ENCODE assay signal across 21 cellular contexts in genomic region chr6:153965996-153966395, GRCh38.
DNase-seq lines count a peak whose midpoint lies in the region; ATAC-seq, FAIRE-seq and TF ChIP-seq lines count a peak whose summit lies in the region.
"Had no signal": no experiment of that assay in that cellular context is flagged by ENCODE, and none has a peak within 500 bp of the region (broad histone marks: within the 10 kb centered on the region; RNA-seq: fewer than 3 reads in every experiment).

No MANE protein-coding gene starts in this region.

- no peak for DNase-seq in activated CD8-positive, alpha-beta T cell treated with anti-CD3 and anti-CD28 coated beads for 36 hours
- no peak for DNase-seq in activated CD8-positive, alpha-beta T cell treated with anti-CD3 and anti-CD28 coated beads, Interleukin-2, amount 10 ng/mL, durations not matched to agents 7 days and 5 days
- DNase-seq in RCC 7860 (ENCODE audit: low spot score) (peak; percentile 75), cardiac fibroblast (ENCODE audit: low read depth in 2 of 2) (peak; percentile 5 to 8), skeletal muscle cell (ENCODE audit: low read depth) (peak; percentile 11), GM12891 (ENCODE audit: insufficient read length, low spot score) (no peak), Right ventricle myocardium superior (no peak)
- DNase-seq: 8988T; activated gamma-delta T cell; hypothalamus; left cardiac atrium; NCI-H1694 treated with DMSO at 0.1 percent for 48 hours; pancreas; stimulated activated naive CD8-positive, alpha-beta T cell treated with anti-CD3 and anti-CD28 coated beads, Interleukin-15, Interleukin-2, amounts not matched to agents 100 U/mL and 50 U/mL, for 24 hours had no signal

- no peak overlapping the region for H3K27ac Mint-ChIP-seq in activated CD8-positive, alpha-beta T cell treated with anti-CD3 and anti-CD28 coated beads for 36 hours
- H3K27ac Mint-ChIP-seq in activated CD8-positive, alpha-beta T cell treated with anti-CD3 and anti-CD28 coated beads, Interleukin-2, amount 10 ng/mL, durations not matched to agents 7 days and 5 days, result no peak overlapping the region
- H3K27ac Mint-ChIP-seq: brain, type B pancreatic cell, WTC11 had no signal

- CTCF ChIA-PET in activated CD8-positive, alpha-beta T cell treated with anti-CD3 and anti-CD28 coated beads for 36 hours (lab: Charles Lee), result interaction anchor here (1.4 to 2.3 kb wide), 2 partner anchors 18 to 128 kb away, joined by 3 to 7 read pairs; no protein-coding TSS in a partner anchor
- CTCF ChIA-PET in activated CD8-positive, alpha-beta T cell treated with anti-CD3 and anti-CD28 coated beads, Interleukin-2, amount 10 ng/mL, durations not matched to agents 7 days and 5 days (lab: Charles Lee), result no interaction called here

- ATAC-seq in activated CD8-positive, alpha-beta T cell treated with anti-CD3 and anti-CD28 coated beads for 36 hours, result peak; percentile 20
- no peak for ATAC-seq in activated CD8-positive, alpha-beta T cell treated with anti-CD3 and anti-CD28 coated beads, Interleukin-2, amount 10 ng/mL, durations not matched to agents 7 days and 5 days
- no peak for ATAC-seq in Right ventricle myocardium superior (ENCODE audit: poor library complexity)
- no peak for ATAC-seq in GM18505 (IDR thresholded peaks at IDR 0.05; ENCODE audit: unreplicated experiment)
- ATAC-seq: left cardiac atrium; pancreas; stimulated activated naive CD8-positive, alpha-beta T cell treated with anti-CD3 and anti-CD28 coated beads, Interleukin-15, Interleukin-2, amounts not matched to agents 100 U/mL and 50 U/mL, for 24 hours; WTC11 had no signal

- H3K36me3 Mint-ChIP-seq in activated CD8-positive, alpha-beta T cell treated with anti-CD3 and anti-CD28 coated beads for 36 hours (ENCODE audit: low read depth), result no peaks in the 10 kb centered on the region
- H3K36me3 Mint-ChIP-seq in activated CD8-positive, alpha-beta T cell treated with anti-CD3 and anti-CD28 coated beads, Interleukin-2, amount 10 ng/mL, durations not matched to agents 7 days and 5 days (ENCODE audit: low read depth), result no peaks in the 10 kb centered on the region
- H3K36me3 Mint-ChIP-seq: brain; CD4-positive, CD25-positive, alpha-beta regulatory T cell; type B pancreatic cell; WTC11 had no signal

- intact Hi-C loops in activated CD8-positive, alpha-beta T cell treated with anti-CD3 and anti-CD28 coated beads for 36 hours (cut with micrococcal nuclease), result no loop called here
- intact Hi-C loops in Right ventricle myocardium superior (cut with DNase I), result no loop called here

- no peak for TF ChIP-seq CTCF in activated CD8-positive, alpha-beta T cell treated with anti-CD3 and anti-CD28 coated beads for 36 hours (IDR thresholded peaks at IDR 0.05)
- TF ChIP-seq CTCF in cardiac fibroblast (IDR thresholded peaks at IDR 0.05; ENCODE audit: low read depth, low read length), result no peak

- FAIRE-seq in RCC 7860 (lab: Jason Lieb, UNC) (peak; percentile 94), GM12891 (lab: Jason Lieb, UNC) (no peak)
- FAIRE-seq: G401.6, pancreas had no signal

- H3K9me3 Mint-ChIP-seq in activated CD8-positive, alpha-beta T cell treated with anti-CD3 and anti-CD28 coated beads for 36 hours, result no peaks in the 10 kb centered on the region
- no peaks in the 10 kb centered on the region for H3K9me3 Mint-ChIP-seq in activated CD8-positive, alpha-beta T cell treated with anti-CD3 and anti-CD28 coated beads, Interleukin-2, amount 10 ng/mL, durations not matched to agents 7 days and 5 days (ENCODE audit: insufficient read depth)
- H3K9me3 Mint-ChIP-seq: brain, type B pancreatic cell had no signal

- TF ChIP-seq POLR2A in GM12891 (IDR thresholded peaks at IDR 0.05; ENCODE audit: low read depth, low read length) (no peak), GM18505 (IDR thresholded peaks at IDR 0.05; ENCODE audit: borderline replicate concordance, extremely low read depth, insufficient read depth, insufficient read length) (no peak)

- H3K4me3 ChIP-seq in cardiac fibroblast (replicated peaks in 1 of 2; ENCODE audit: low read depth in 2 of 2, low read length in 2 of 2), result no peak overlapping the region
- no peak overlapping the region for H3K4me3 ChIP-seq in skeletal muscle cell (ENCODE audit: low read depth, low read length)
- H3K4me3 ChIP-seq: HAP-1, pancreas had no signal

- H3K27me3 Mint-ChIP-seq in activated CD8-positive, alpha-beta T cell treated with anti-CD3 and anti-CD28 coated beads for 36 hours, result no peaks in the 10 kb centered on the region
- no peaks in the 10 kb centered on the region for H3K27me3 Mint-ChIP-seq in activated CD8-positive, alpha-beta T cell treated with anti-CD3 and anti-CD28 coated beads, Interleukin-2, amount 10 ng/mL, durations not matched to agents 7 days and 5 days (ENCODE audit: low read depth)
- H3K27me3 Mint-ChIP-seq: brain, type B pancreatic cell had no signal

- POLR2A ChIA-PET in activated CD8-positive, alpha-beta T cell treated with anti-CD3 and anti-CD28 coated beads for 36 hours (lab: Charles Lee), result no interaction called here
- POLR2A ChIA-PET in activated CD8-positive, alpha-beta T cell treated with anti-CD3 and anti-CD28 coated beads, Interleukin-2, amount 10 ng/mL, durations not matched to agents 7 days and 5 days (lab: Charles Lee), result no interaction called here

- H3K4me1 Mint-ChIP-seq in activated CD8-positive, alpha-beta T cell treated with anti-CD3 and anti-CD28 coated beads for 36 hours (ENCODE audit: low read depth), result peaks cover 5% of the 10 kb centered on the region
- H3K4me1 Mint-ChIP-seq in activated CD8-positive, alpha-beta T cell treated with anti-CD3 and anti-CD28 coated beads, Interleukin-2, amount 10 ng/mL, durations not matched to agents 7 days and 5 days (ENCODE audit: low read depth), result peaks cover 5% of the 10 kb centered on the region
- H3K4me1 Mint-ChIP-seq: WTC11 had no signal

- no peak overlapping the region for H3K4me3 Mint-ChIP-seq in activated CD8-positive, alpha-beta T cell treated with anti-CD3 and anti-CD28 coated beads for 36 hours
- H3K4me3 Mint-ChIP-seq in activated CD8-positive, alpha-beta T cell treated with anti-CD3 and anti-CD28 coated beads, Interleukin-2, amount 10 ng/mL, durations not matched to agents 7 days and 5 days, result no peak overlapping the region
- H3K4me3 Mint-ChIP-seq: brain, type B pancreatic cell, WTC11 had no signal

TF ChIP-seq in GM12891, 5 proteins besides CTCF, POLR2A, EP300 and RAD21:
- TF ChIP-seq PAX5 (IDR thresholded peaks at IDR 0.05; ENCODE audit: insufficient read depth, low read length, severe bottlenecking), result no peak
- no peak for TF ChIP-seq SPI1 (IDR thresholded peaks at IDR 0.05; ENCODE audit: low read depth, low read length)
- no peak for TF ChIP-seq POU2F2 (IDR thresholded peaks at IDR 0.05; ENCODE audit: low read depth, low read length)
- TF ChIP-seq TAF1 (IDR thresholded peaks at IDR 0.05; ENCODE audit: low read depth, low read length), result no peak
- no peak for TF ChIP-seq POLR2AphosphoS5 (IDR thresholded peaks at IDR 0.05; ENCODE audit: low read depth, low read length)

Comparison
In these comparisons a context has a peak if more than half of its experiments do, and no peak if none do; other contexts are left out.
1. DNase-seq: peak in RCC 7860 (single experiment), cardiac fibroblast (2 of 2) and skeletal muscle cell (single experiment); none in activated CD8-positive, alpha-beta T cell treated with anti-CD3 and anti-CD28 coated beads for 36 hours (single experiment), activated CD8-positive, alpha-beta T cell treated with anti-CD3 and anti-CD28 coated beads, Interleukin-2, amount 10 ng/mL, durations not matched to agents 7 days and 5 days (single experiment), GM12891 (single experiment) and Right ventricle myocardium superior (single experiment).